17 cellular contexts compared by ENCODE assay signal in genomic region chr6:46444772-46445454, GRCh38. TPM values are rescaled to one million over a fixed set of nuclear protein-coding genes. Genes with fewer than 3 reads are reported as not detected.
DNase-seq lines count a peak whose midpoint lies in the region; ATAC-seq and TF ChIP-seq lines count a peak whose summit lies in the region.
"Had no signal": no experiment of that assay in that cellular context is flagged by ENCODE, and none has a peak within 500 bp of the region (broad histone marks: within the 10 kb centered on the region; RNA-seq: fewer than 3 reads in every experiment).

No MANE protein-coding gene starts in this region.

- no peaks in the 10 kb centered on the region for H3K27me3 ChIP-seq in aorta (ENCODE audit: control insufficient read depth in 1 of 2, insufficient read depth in 2 of 2, low read length in 1 of 2)

- CTCF ChIA-PET in HEK293 (lab: Yijun Ruan, JAX) = no interaction called here

- no peak overlapping the region for H3K4me3 ChIP-seq in HEK293 (ENCODE audit: low read depth, low read length)
- no peak overlapping the region for H3K4me3 ChIP-seq in aorta (ENCODE audit: low read length in 2 of 2)
- H3K4me3 ChIP-seq: A549, GM23338 had no signal

- no peak overlapping the region for H3K27ac ChIP-seq in HEK293 (ENCODE audit: extremely low read depth, low read depth, low read length)
- peak overlapping the region; percentile 47 to 88 for H3K27ac ChIP-seq in aorta (ENCODE audit: low read depth in 1 of 2, low read length in 2 of 2)
- H3K27ac ChIP-seq: 22Rv1, A549, C4-2B, HL-60 had no signal

- H3K9me3 ChIP-seq in HEK293 (ENCODE audit: control insufficient read depth, insufficient read depth, low read depth, low read length) = no peaks in the 10 kb centered on the region
- no peaks in the 10 kb centered on the region for H3K9me3 ChIP-seq in aorta (ENCODE audit: control insufficient read depth, low read length)
- H3K9me3 ChIP-seq: A549 had no signal

- peak; percentile 10 for ATAC-seq in Right ventricle myocardium inferior
- no peak for ATAC-seq in left cardiac atrium
- peak; percentile 70 for ATAC-seq in omental fat pad (ENCODE audit: low FRiP score)
- peak; percentile 48 for ATAC-seq in aorta (ENCODE audit: low FRiP score)
- ATAC-seq: A549, GM23338 had no signal

- TF ChIP-seq CTCF in HEK293 (tag by site-specific recombination; IDR thresholded peaks at IDR 0.05) (no peak), omental fat pad (IDR thresholded peaks at IDR 0.05) (no peak)

- intact Hi-C loops in Right ventricle myocardium inferior (cut with DNase I) = no loop called here
- intact Hi-C loops in left cardiac atrium (cut with DNase I) = no loop called here
- intact Hi-C loops in aorta (cut with DNase I) = loop anchor here in 1 of 2 donors (5.0 kb wide), 1 partner anchor 77 kb away; no protein-coding TSS in a partner anchor

- POLR2A ChIA-PET in HEK293 (lab: Yijun Ruan, JAX) = no interaction called here

- H3K36me3 ChIP-seq in HEK293 (ENCODE audit: control insufficient read depth in 2 of 2, insufficient read depth in 1 of 2, low read length in 2 of 2) (no peaks in the 10 kb centered on the region), aorta (ENCODE audit: control insufficient read depth in 1 of 2, insufficient read depth in 2 of 2, low read length in 1 of 2) (no peaks in the 10 kb centered on the region)

- 79 to 93% methylated on average over 3 of the region's 3 CpGs for WGBS in aorta, 2 donors

- peaks cover 4% of the 10 kb centered on the region; the same call in 1 of the 2 replicates for H3K4me1 ChIP-seq in HEK293 (ENCODE audit: control insufficient read depth, insufficient read depth, low read length)
- peaks cover 0 to 3% of the 10 kb centered on the region in 2 donors for H3K4me1 ChIP-seq in aorta (ENCODE audit: control insufficient read depth in 1 of 2, insufficient read depth in 2 of 2, low read length in 2 of 2)
- H3K4me1 ChIP-seq: A549, Caco-2 had no signal

- DNase-seq in Right ventricle myocardium inferior (ENCODE audit: missing footprints) (peak; percentile 63), left cardiac atrium (no peak), omental fat pad (ENCODE audit: low spot score) (no peak), aorta (no peak), NCI-H82 (lab: John Stamatoyannopoulos, UW) (no peak)
- DNase-seq in effector CD4-positive, alpha-beta T cell = no peak
- DNase-seq: AML-193; Caco-2; CD4-positive, alpha-beta T cell; HCEC 1CT; HFFc6 had no signal

TF ChIP-seq in HEK293, 187 proteins besides CTCF, POLR2A, EP300 and RAD21:
- TF ChIP-seq ZNF239 (tag by site-specific recombination; IDR thresholded peaks at IDR 0.05) (no peak), ZNF549 (tag by site-specific recombination; IDR thresholded peaks at IDR 0.05) (0 out of 2 replicates have a peak, but pooled peaks have one; percentile 8)

RNA-seq across cellular contexts. Expression of gene RCAN2, which starts 46.3 kb away (rescaled TPM):
- total RNA-seq in Right ventricle myocardium inferior (273 TPM), left cardiac atrium (100 to 1,000 TPM; 112 to 152 TPM), omental fat pad (1 to 10 TPM; 2.5 to 7.9 (median 3.7) TPM), aorta (100 to 1,000 TPM in 1 of 2 donors, 10 to 100 TPM in 1; 87.3 to 235 TPM)
- polyA plus RNA-seq in aorta = 100 to 1,000 TPM; 123 to 137 TPM
- total RNA-seq: Caco-2; CD4-positive, alpha-beta T cell had no signal
- polyA plus RNA-seq: A549 had no signal

Comparison
In these comparisons a context has a peak if more than half of its experiments do, and no peak if none do; other contexts are left out.
1. ATAC-seq: peak in Right ventricle myocardium inferior (single experiment), omental fat pad (single experiment) and aorta (single experiment); none in left cardiac atrium (0 of 2).
2. RNA of gene RCAN2, which starts 46.3 kb away (total RNA-seq): 273 TPM in Right ventricle myocardium inferior (single experiment), 87.3 to 235 TPM in aorta and 112 to 152 TPM in left cardiac atrium; 2.5 to 7.9 TPM in omental fat pad; every median in the first group is over 4 times any median in the second.